8 cellular contexts compared by ENCODE assay signal in the genomic region with DNA sequence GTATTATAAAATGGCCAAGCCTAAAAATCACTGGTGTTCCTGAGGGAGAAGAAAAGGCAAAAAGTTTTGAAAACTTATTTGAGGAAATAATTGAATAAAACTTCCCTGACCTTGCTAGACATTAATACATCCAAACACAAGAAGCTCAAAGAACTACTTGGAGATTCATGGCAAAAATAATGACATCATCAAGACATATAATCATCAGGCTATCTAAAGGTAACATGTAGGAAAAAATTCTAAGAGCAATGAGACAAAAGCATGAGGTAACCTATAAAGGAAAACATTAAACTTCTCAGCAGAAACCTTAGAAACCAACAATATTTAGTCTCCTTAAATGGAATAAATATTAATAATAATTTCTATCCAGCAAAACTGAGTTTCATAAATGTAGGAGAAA.
"Had no signal": no experiment of that assay in that cellular context is flagged by ENCODE, and none has a peak within 500 bp of the region (broad histone marks: within the 10 kb centered on the region; RNA-seq: fewer than 3 reads in every experiment).

No MANE protein-coding gene starts in this region.

- H3K9ac ChIP-seq: GM23248 had no signal

- FAIRE-seq: HTR-8/SVneo had no signal

- H3K36me3 Mint-ChIP-seq: IgD-negative memory B cell had no signal

- H3K36me3 ChIP-seq: HAP-1 had no signal

- H3K4me3 ChIP-seq: GM23248, HAP-1 had no signal

- H3K27ac Mint-ChIP-seq: IgD-negative memory B cell had no signal

- H3K27ac ChIP-seq: GM23248 had no signal

- H3K4me1 ChIP-seq: HAP-1 had no signal

- H2AFZ ChIP-seq: GM23248 had no signal

- DNase-seq: GM23248, GOT3, H7, KBM-7 had no signal

- H3K27me3 Mint-ChIP-seq: IgD-negative memory B cell had no signal

- H3K4me3 Mint-ChIP-seq: IgD-negative memory B cell had no signal

- ATAC-seq: HCT116 had no signal

- H3K9me3 ChIP-seq: HAP-1 had no signal
